25 cellular contexts compared by ENCODE assay signal in the genomic region with DNA sequence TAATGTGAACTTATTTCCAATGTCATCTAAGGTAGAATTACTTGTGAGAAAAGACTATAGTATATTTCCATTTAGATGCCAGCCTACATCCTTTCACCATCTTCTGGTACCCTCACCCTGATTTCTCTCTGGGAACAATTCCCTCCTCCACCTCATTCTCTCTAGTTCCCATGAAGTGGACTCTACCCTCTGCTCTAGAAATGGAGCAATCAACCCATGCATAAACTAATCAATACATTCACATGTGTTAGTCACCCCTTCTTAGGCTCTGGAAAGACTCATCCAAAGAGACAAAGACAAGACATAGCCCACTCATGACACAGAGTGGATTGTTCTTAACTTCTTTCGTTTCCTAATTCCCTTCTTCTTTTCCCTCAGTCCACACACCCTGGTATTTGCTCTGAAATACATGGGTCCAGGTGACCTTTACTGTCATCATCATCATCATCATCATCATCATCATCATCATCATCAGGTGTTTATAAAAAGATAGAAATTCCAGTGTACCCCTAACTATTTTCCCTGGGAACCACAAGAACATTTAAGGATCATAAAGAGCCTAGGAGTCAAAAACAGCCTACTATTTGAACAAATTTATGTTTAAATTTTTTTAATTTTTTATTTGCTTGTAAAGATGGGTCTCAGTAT.
DNase-seq lines count a peak whose midpoint lies in the region; ATAC-seq, FAIRE-seq and TF ChIP-seq lines count a peak whose summit lies in the region.
"Had no signal": no experiment of that assay in that cellular context is flagged by ENCODE, and none has a peak within 500 bp of the region (broad histone marks: within the 10 kb centered on the region; RNA-seq: fewer than 3 reads in every experiment).

No MANE protein-coding gene starts in this region.

- no peaks in the 10 kb centered on the region for H3K9me3 Mint-ChIP-seq in WTC11
- H3K9me3 Mint-ChIP-seq in type B pancreatic cell, result no peaks in the 10 kb centered on the region
- H3K9me3 Mint-ChIP-seq: CD4-positive, alpha-beta T cell; CD8-positive, alpha-beta T cell had no signal

- TF ChIP-seq POLR2A in HepG2 (IDR thresholded peaks at IDR 0.05; ENCODE audit: insufficient read depth in 1 of 2, low read depth in 2 of 2, low read length in 2 of 2) (no peak), right lobe of liver (IDR thresholded peaks at IDR 0.05) (no peak)

- peaks cover 35% of the 10 kb centered on the region for H3K4me1 Mint-ChIP-seq in WTC11
- no peaks in the 10 kb centered on the region for H3K4me1 Mint-ChIP-seq in type B pancreatic cell (ENCODE audit: unreplicated experiment)
- H3K4me1 Mint-ChIP-seq: B cell had no signal

- no peaks in the 10 kb centered on the region for H4K20me1 ChIP-seq in HepG2 (ENCODE audit: insufficient read depth, low read length)
- H4K20me1 ChIP-seq: BLaER1 treated with 17β-estradiol and CSF1 and Interleukin-3, amounts not matched to agents 10 nM and 100 nM had no signal

- no peak overlapping the region for H3K9ac ChIP-seq in HepG2 (ENCODE audit: insufficient read depth, low read depth, low read length)
- H3K9ac ChIP-seq: BLaER1 treated with 17β-estradiol and CSF1 and Interleukin-3, amounts not matched to agents 10 nM and 100 nM had no signal

- no TSS peak for BruUV-seq in HepG2 (replicated peaks; lab: Mats Ljungman, UMichigan)

- WGBS in HepG2 (ENCODE audit: low lambda C conversion rate), result 5% methylated on average over 1 of the region's 1 CpG
- WGBS in right lobe of liver (ENCODE audit: insufficient coverage, low coverage, low lambda C conversion rate, missing lambda C conversion rate), result 87% methylated on average over 1 of the region's 1 CpG

- H2AFZ ChIP-seq in HepG2 (ENCODE audit: low read length), result no peak overlapping the region

- no peak for TF ChIP-seq CTCF in HEK293 (tag by site-specific recombination; IDR thresholded peaks at IDR 0.05)
- no peak for TF ChIP-seq CTCF in WTC11 (IDR thresholded peaks at IDR 0.05)
- no peak for TF ChIP-seq CTCF in HepG2 (CRISPR knock-in tag; IDR thresholded peaks at IDR 0.05)
- TF ChIP-seq CTCF in right lobe of liver (IDR thresholded peaks at IDR 0.05), result no peak
- TF ChIP-seq CTCF in type B pancreatic cell (conservative IDR thresholded peaks at IDR 0.05), result no peak

- H3K79me2 ChIP-seq in HepG2 (ENCODE audit: insufficient read depth, low read length), result no peaks in the 10 kb centered on the region

- intact Hi-C loops in HepG2 (cut with micrococcal nuclease; ENCODE audit: unreplicated experiment) (no loop called here), right lobe of liver (cut with DNase I) (no loop called here)

- POLR2A ChIA-PET in HEK293 (lab: Yijun Ruan, JAX), result no interaction called here
- POLR2A ChIA-PET in WTC11 (lab: Charles Lee), result no interaction called here
- POLR2A ChIA-PET in HepG2 (lab: Yijun Ruan, JAX), result no interaction called here

- TF ChIP-seq RAD21 in HepG2 (CRISPR knock-in tag; IDR thresholded peaks at IDR 0.05), result no peak

- H3K27me3 ChIP-seq in HepG2 (ENCODE audit: control insufficient read depth in 1 of 2, insufficient read depth in 2 of 2, low read length in 2 of 2) (no peaks in the 10 kb centered on the region), right lobe of liver (no peaks in the 10 kb centered on the region)
- H3K27me3 ChIP-seq: BLaER1 treated with 17β-estradiol and CSF1 and Interleukin-3, amounts not matched to agents 10 nM and 100 nM had no signal

- no peak overlapping the region for H3K4me2 ChIP-seq in HepG2 (ENCODE audit: low read depth, low read length)
- H3K4me2 ChIP-seq: A549; BLaER1 treated with 17β-estradiol and CSF1 and Interleukin-3, amounts not matched to agents 10 nM and 100 nM had no signal

- H3K27me3 Mint-ChIP-seq in WTC11 (ENCODE audit: low read depth), result no peaks in the 10 kb centered on the region
- H3K27me3 Mint-ChIP-seq in type B pancreatic cell, result no peaks in the 10 kb centered on the region
- H3K27me3 Mint-ChIP-seq: B cell; CD4-positive, alpha-beta T cell had no signal

- no peak for ATAC-seq in WTC11
- no peak for ATAC-seq in HepG2
- ATAC-seq in right lobe of liver, result peak; percentile 34 to 59 (median 51)
- ATAC-seq in GM21367 (IDR thresholded peaks at IDR 0.05; ENCODE audit: unreplicated experiment), result no peak
- ATAC-seq: A549; CD8-positive, alpha-beta T cell; GM12878 had no signal

- no peak for FAIRE-seq in HepG2 (lab: Jason Lieb, UNC)
- FAIRE-seq: A549, GM12878, GM12892, GM18507 had no signal

- no peak overlapping the region for H3K27ac ChIP-seq in HEK293 (ENCODE audit: extremely low read depth, low read depth, low read length)
- H3K27ac ChIP-seq in HepG2 (ENCODE audit: extremely low read length, insufficient read depth, low read length), result no peak overlapping the region
- no peak overlapping the region for H3K27ac ChIP-seq in right lobe of liver
- H3K27ac ChIP-seq: 22Rv1; A549; BLaER1 treated with 17β-estradiol and CSF1 and Interleukin-3, amounts not matched to agents 10 nM and 100 nM; C4-2B had no signal

- H3K36me3 Mint-ChIP-seq in WTC11 (no peaks in the 10 kb centered on the region), type B pancreatic cell (no peaks in the 10 kb centered on the region)
- H3K36me3 Mint-ChIP-seq: CD8-positive, alpha-beta T cell had no signal

- H3K27ac Mint-ChIP-seq in WTC11 (0 out of 2 replicates have a peak overlapping the region, but pooled peaks have one; percentile 29), type B pancreatic cell (no peak overlapping the region)
- H3K27ac Mint-ChIP-seq: B cell; CD4-positive, alpha-beta T cell; CD8-positive, alpha-beta T cell had no signal

- in situ Hi-C loops in HepG2 (cut with HindIII; ENCODE audit: extremely low pct_ligation_motif_present, low pct_unique_long_range_greater_than_20kb), result no loop called here

- DNase-seq in WTC11 (ENCODE audit: low spot score) (no peak), HepG2 (ENCODE audit: low spot score) (no peak), right lobe of liver (no peak), HUDEP-2 (lab: John Stamatoyannopoulos, UW; ENCODE audit: unreplicated experiment in 76 of 76) (no peak), type B pancreatic cell (ENCODE audit: extremely low spot score, unreplicated experiment) (no peak)
- DNase-seq: AML-193; CD4-positive, alpha-beta T cell; CD8-positive, alpha-beta T cell; DMS 273 treated with DMSO at 0.1 percent for 48 hours; DMS153; DMS53; DMS79; DND-41; EL; GDM1 had no signal

- H3K4me1 ChIP-seq in HEK293 (ENCODE audit: control insufficient read depth, insufficient read depth, low read length) (no peaks in the 10 kb centered on the region), HepG2 (ENCODE audit: insufficient read depth, low read length) (no peaks in the 10 kb centered on the region), right lobe of liver (peaks cover 0 to 7% (median 0%) of the 10 kb centered on the region in 4 donors)
- H3K4me1 ChIP-seq: A549; BLaER1 treated with 17β-estradiol and CSF1 and Interleukin-3, amounts not matched to agents 10 nM and 100 nM had no signal

- TF ChIP-seq EP300 in HepG2 (IDR thresholded peaks at IDR 0.05; ENCODE audit: low read depth in 2 of 2, low read length in 2 of 2), result no peak
- no peak for TF ChIP-seq EP300 in HepG2 (CRISPR knock-in tag; IDR thresholded peaks at IDR 0.05; ENCODE audit: borderline replicate concordance)

- CTCF ChIA-PET in HEK293 (lab: Yijun Ruan, JAX) (no interaction called here), WTC11 (lab: Charles Lee) (no interaction called here), HepG2 (lab: Yijun Ruan, JAX; ENCODE audit: low intra/inter-chr PET ratio, low total read pairs) (no interaction called here)

- H3K4me3 Mint-ChIP-seq in WTC11 (no peak overlapping the region), type B pancreatic cell (no peak overlapping the region)
- H3K4me3 Mint-ChIP-seq: B cell; CD4-positive, alpha-beta T cell; CD8-positive, alpha-beta T cell had no signal

- H3K4me3 ChIP-seq in HEK293 (ENCODE audit: low read depth, low read length) (no peak overlapping the region), HepG2 (replicated peaks in 1 of 3; ENCODE audit: insufficient read depth in 1 of 3, low read depth in 2 of 3, low read length in 3 of 3) (no peak overlapping the region), right lobe of liver (no peak overlapping the region)
- H3K4me3 ChIP-seq: A549; BLaER1 treated with 17β-estradiol and CSF1 and Interleukin-3, amounts not matched to agents 10 nM and 100 nM; GM12878 had no signal

- H3K36me3 ChIP-seq in HEK293 (ENCODE audit: control insufficient read depth in 2 of 2, insufficient read depth in 1 of 2, low read length in 2 of 2) (no peaks in the 10 kb centered on the region), HepG2 (replicated peaks in 1 of 2; ENCODE audit: control insufficient read depth in 1 of 2, insufficient read depth in 2 of 2, low read length in 2 of 2) (no peaks in the 10 kb centered on the region), right lobe of liver (no peaks in the 10 kb centered on the region)
- H3K36me3 ChIP-seq: BLaER1 treated with 17β-estradiol and CSF1 and Interleukin-3, amounts not matched to agents 10 nM and 100 nM had no signal

- H3K9me3 ChIP-seq in HEK293 (ENCODE audit: control insufficient read depth, insufficient read depth, low read depth, low read length) (no peaks in the 10 kb centered on the region), HepG2 (ENCODE audit: low read length) (no peaks in the 10 kb centered on the region), right lobe of liver (no peaks in the 10 kb centered on the region)
- H3K9me3 ChIP-seq: A549; BLaER1 treated with 17β-estradiol and CSF1 and Interleukin-3, amounts not matched to agents 10 nM and 100 nM had no signal

TF ChIP-seq in WTC11, 78 proteins besides CTCF, POLR2A, EP300 and RAD21 (continues in another document):
- TF ChIP-seq RELA (CRISPR knock-in tag; IDR thresholded peaks at IDR 0.05; ENCODE audit: borderline replicate concordance), result no peak

TF ChIP-seq in HepG2, 621 proteins besides CTCF, POLR2A, EP300 and RAD21:
- TF ChIP-seq ZNF790 (CRISPR knock-in tag; IDR thresholded peaks at IDR 0.05; ENCODE audit: borderline replicate concordance) (no peak), CREB1 (IDR thresholded peaks at IDR 0.05) (peak; percentile 83), CREB1 (CRISPR knock-in tag; IDR thresholded peaks at IDR 0.05) (no peak)

Comparison
In these comparisons a context has a peak if more than half of its experiments do, and no peak if none do; other contexts are left out.
1. ATAC-seq: peak in right lobe of liver (4 of 4); none in WTC11 (single experiment), HepG2 (single experiment) and GM21367 (single experiment).